ENCODE assay signal across 1 cellular context in the genomic region with DNA sequence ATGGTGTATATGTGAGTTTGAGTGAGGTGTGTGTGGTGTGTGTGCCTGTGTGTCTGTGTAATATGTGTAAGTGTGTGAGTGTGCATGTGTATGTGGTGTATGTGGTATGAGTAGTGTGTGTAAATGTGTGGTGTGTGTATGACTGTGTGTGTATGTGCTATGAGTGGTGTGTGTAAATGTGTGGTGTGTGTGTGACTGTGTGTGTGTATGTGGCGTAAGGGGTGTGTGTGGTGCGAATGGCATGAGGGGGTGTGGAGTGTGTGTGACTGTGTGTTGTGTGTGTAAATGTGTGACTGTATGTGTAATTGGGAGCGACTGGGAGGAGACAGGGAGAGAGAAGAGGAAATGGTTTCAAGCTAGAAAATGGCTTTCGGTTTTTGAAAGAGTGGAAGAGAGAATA.
TF ChIP-seq lines count a peak whose summit lies in the region.

No MANE protein-coding gene starts in this region.

TF ChIP-seq in HCT116, 20 proteins besides CTCF, POLR2A, EP300 and RAD21:
- no peak for TF ChIP-seq EGR1 (IDR thresholded peaks at IDR 0.05; ENCODE audit: low read depth)
- no peak for TF ChIP-seq SP1 (IDR thresholded peaks at IDR 0.05; ENCODE audit: low read depth)
- TF ChIP-seq, protein P1, sequence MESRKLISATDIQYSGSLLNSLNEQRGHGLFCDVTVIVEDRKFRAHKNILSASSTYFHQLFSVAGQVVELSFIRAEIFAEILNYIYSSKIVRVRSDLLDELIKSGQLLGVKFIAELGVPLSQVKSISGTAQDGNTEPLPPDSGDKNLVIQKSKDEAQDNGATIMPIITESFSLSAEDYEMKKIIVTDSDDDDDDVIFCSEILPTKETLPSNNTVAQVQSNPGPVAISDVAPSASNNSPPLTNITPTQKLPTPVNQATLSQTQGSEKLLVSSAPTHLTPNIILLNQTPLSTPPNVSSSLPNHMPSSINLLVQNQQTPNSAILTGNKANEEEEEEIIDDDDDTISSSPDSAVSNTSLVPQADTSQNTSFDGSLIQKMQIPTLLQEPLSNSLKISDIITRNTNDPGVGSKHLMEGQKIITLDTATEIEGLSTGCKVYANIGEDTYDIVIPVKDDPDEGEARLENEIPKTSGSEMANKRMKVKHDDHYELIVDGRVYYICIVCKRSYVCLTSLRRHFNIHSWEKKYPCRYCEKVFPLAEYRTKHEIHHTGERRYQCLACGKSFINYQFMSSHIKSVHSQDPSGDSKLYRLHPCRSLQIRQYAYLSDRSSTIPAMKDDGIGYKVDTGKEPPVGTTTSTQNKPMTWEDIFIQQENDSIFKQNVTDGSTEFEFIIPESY (IDR thresholded peaks at IDR 0.05; ENCODE audit: extremely low read depth, insufficient replicate concordance, low read length) = no peak
- TF ChIP-seq, protein P2, sequence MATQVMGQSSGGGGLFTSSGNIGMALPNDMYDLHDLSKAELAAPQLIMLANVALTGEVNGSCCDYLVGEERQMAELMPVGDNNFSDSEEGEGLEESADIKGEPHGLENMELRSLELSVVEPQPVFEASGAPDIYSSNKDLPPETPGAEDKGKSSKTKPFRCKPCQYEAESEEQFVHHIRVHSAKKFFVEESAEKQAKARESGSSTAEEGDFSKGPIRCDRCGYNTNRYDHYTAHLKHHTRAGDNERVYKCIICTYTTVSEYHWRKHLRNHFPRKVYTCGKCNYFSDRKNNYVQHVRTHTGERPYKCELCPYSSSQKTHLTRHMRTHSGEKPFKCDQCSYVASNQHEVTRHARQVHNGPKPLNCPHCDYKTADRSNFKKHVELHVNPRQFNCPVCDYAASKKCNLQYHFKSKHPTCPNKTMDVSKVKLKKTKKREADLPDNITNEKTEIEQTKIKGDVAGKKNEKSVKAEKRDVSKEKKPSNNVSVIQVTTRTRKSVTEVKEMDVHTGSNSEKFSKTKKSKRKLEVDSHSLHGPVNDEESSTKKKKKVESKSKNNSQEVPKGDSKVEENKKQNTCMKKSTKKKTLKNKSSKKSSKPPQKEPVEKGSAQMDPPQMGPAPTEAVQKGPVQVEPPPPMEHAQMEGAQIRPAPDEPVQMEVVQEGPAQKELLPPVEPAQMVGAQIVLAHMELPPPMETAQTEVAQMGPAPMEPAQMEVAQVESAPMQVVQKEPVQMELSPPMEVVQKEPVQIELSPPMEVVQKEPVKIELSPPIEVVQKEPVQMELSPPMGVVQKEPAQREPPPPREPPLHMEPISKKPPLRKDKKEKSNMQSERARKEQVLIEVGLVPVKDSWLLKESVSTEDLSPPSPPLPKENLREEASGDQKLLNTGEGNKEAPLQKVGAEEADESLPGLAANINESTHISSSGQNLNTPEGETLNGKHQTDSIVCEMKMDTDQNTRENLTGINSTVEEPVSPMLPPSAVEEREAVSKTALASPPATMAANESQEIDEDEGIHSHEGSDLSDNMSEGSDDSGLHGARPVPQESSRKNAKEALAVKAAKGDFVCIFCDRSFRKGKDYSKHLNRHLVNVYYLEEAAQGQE (IDR thresholded peaks at IDR 0.05; ENCODE audit: low read depth) = no peak
- no peak for TF ChIP-seq ZFX (IDR thresholded peaks at IDR 0.05)
- no peak for TF ChIP-seq ZNF274 (IDR thresholded peaks at IDR 0.05; ENCODE audit: low read depth, low read length)
- TF ChIP-seq JUND (IDR thresholded peaks at IDR 0.05) = no peak
